Comparison of ENCODE assay signal across 1 cellular context in the genomic region with DNA sequence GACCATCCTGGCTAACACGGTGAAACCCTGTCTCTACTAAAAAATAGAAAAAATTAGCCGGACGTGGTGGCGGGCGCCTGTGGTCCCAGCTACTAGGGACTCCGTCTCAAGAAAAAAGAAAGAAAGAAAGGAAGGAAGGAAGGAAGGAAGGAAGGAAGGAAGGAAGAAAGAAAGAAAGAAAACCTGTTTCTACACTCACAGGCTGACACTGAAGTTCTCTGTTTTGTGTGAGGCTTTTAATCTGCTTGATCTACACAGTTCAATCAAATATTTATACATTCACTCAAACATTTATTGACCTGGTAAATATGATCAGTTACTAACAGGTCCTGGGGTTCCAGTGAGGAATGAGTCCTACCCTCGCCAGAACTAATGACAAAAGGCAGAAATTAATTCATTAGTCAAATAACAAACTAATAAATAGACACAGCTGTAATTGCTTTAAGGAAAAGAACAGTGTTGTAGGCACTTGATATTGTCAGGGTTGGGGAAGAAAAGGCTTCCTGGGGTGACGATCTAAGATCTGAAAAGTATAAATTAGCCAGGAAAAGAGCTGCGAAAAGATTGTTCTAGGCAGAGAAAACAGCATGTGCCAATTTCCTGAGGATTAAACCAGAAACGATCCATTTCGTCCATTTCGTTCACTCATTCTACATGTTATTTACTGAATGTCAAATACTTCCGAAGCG.
TF ChIP-seq lines count a peak whose summit lies in the region.

No MANE protein-coding gene starts in this region.

TF ChIP-seq in IMR-90, 13 proteins besides CTCF, POLR2A, EP300 and RAD21 (continued from another document):
- no peak for TF ChIP-seq MXI1 (IDR thresholded peaks at IDR 0.05; ENCODE audit: borderline replicate concordance, low read depth, low read length)
- no peak for TF ChIP-seq CHD1 (IDR thresholded peaks at IDR 0.05; ENCODE audit: low read depth, low read length)
- no peak for TF ChIP-seq MAFK (IDR thresholded peaks at IDR 0.05; ENCODE audit: low read depth, low read length)
- TF ChIP-seq BHLHE40 (IDR thresholded peaks at IDR 0.05; ENCODE audit: low read depth, low read length), result no peak
- TF ChIP-seq, protein P1, sequence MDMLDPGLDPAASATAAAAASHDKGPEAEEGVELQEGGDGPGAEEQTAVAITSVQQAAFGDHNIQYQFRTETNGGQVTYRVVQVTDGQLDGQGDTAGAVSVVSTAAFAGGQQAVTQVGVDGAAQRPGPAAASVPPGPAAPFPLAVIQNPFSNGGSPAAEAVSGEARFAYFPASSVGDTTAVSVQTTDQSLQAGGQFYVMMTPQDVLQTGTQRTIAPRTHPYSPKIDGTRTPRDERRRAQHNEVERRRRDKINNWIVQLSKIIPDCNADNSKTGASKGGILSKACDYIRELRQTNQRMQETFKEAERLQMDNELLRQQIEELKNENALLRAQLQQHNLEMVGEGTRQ (IDR thresholded peaks at IDR 0.05; ENCODE audit: low read depth, low read length), result no peak
